Comparison of ENCODE assay signal across 9 cellular contexts in genomic region chr3:156642750-156643728, GRCh38. TPM values are rescaled to one million over a fixed set of nuclear protein-coding genes. Genes with fewer than 3 reads are reported as not detected.
DNase-seq lines count a peak whose midpoint lies in the region; ATAC-seq and TF ChIP-seq lines count a peak whose summit lies in the region.
"Had no signal": no experiment of that assay in that cellular context is flagged by ENCODE, and none has a peak within 500 bp of the region (broad histone marks: within the 10 kb centered on the region; RNA-seq: fewer than 3 reads in every experiment).

No MANE protein-coding gene starts in this region.

- H3K4me2 ChIP-seq in DND-41 (ENCODE audit: insufficient read depth, low read length) (no peak overlapping the region), trophoblast cell (ENCODE audit: low read length) (no peak overlapping the region)

- H2BK12ac ChIP-seq in trophoblast cell (ENCODE audit: low read length) = no peak overlapping the region

- H3K23ac ChIP-seq in trophoblast cell (ENCODE audit: low read length) = no peak overlapping the region

- no peaks in the 10 kb centered on the region for H3K36me3 Mint-ChIP-seq in T-helper 17 cell (ENCODE audit: low read depth)

- H3K14ac ChIP-seq in trophoblast cell (ENCODE audit: low read length) = no peak overlapping the region

- no peak overlapping the region for H2BK120ac ChIP-seq in trophoblast cell (ENCODE audit: insufficient read depth, low read length, poor library complexity)

- H2BK5ac ChIP-seq in trophoblast cell (ENCODE audit: low read depth, low read length, poor library complexity) = no peak overlapping the region

- no peak overlapping the region for H3K4ac ChIP-seq in trophoblast cell (ENCODE audit: low read depth, low read length)

- no peak overlapping the region for H2AK5ac ChIP-seq in trophoblast cell (ENCODE audit: low read length)

- H3K4me1 ChIP-seq in DND-41 (ENCODE audit: insufficient read depth, low read length) (peaks cover 13% of the 10 kb centered on the region; the same call in 1 of the 2 replicates), trophoblast cell (ENCODE audit: control insufficient read depth in 1 of 2, insufficient read depth in 2 of 2, low read length in 2 of 2) (no peaks in the 10 kb centered on the region)

- peaks cover 24% of the 10 kb centered on the region for H3K27me3 ChIP-seq in DND-41 (ENCODE audit: insufficient read depth, low read length, poor library complexity)
- H3K27me3 ChIP-seq in trophoblast cell (ENCODE audit: insufficient read depth, low read length) = no peaks in the 10 kb centered on the region

- no peak overlapping the region for H3K27ac ChIP-seq in DND-41 (ENCODE audit: low read length)
- H3K27ac ChIP-seq in trophoblast cell (ENCODE audit: low read depth, low read length) = no peak overlapping the region

- no peaks in the 10 kb centered on the region for H3K79me1 ChIP-seq in trophoblast cell (ENCODE audit: low read length)

- peak overlapping the region; percentile 88 for H3K27ac Mint-ChIP-seq in T-helper 17 cell

- ATAC-seq in DND-41 (ENCODE audit: insufficient read depth, low read depth) (0 out of 3 replicates have a peak, but pooled peaks have one; percentile 12), GM21723 (IDR thresholded peaks at IDR 0.05; ENCODE audit: unreplicated experiment) (peak; percentile 17), T-helper 17 cell (peak; percentile 41), HG02852 (IDR thresholded peaks at IDR 0.05; ENCODE audit: unreplicated experiment) (no peak)

- H3K4me3 ChIP-seq in DND-41 (ENCODE audit: low read depth in 1 of 2, low read length in 2 of 2) (no peak overlapping the region), trophoblast cell (ENCODE audit: low read depth, low read length) (no peak overlapping the region)

- no CpG with 5 or more reads among the region's 8 CpGs for WGBS in trophoblast cell (ENCODE audit: extremely low coverage, insufficient coverage, insufficient read length)

- no peaks in the 10 kb centered on the region for H3K27me3 Mint-ChIP-seq in T-helper 17 cell

- no peak for TF ChIP-seq CTCF in DND-41 (IDR thresholded peaks at IDR 0.05; ENCODE audit: borderline replicate concordance, extremely low read depth, low read length, poor library complexity, severe bottlenecking)

- DNase-seq in DND-41 (no peak), T-helper 17 cell (no peak), midbrain (lab: John Stamatoyannopoulos, UW) (peak; percentile 45), NCI-H345 treated with DMSO at 0.1 percent for 48 hours (lab: John Stamatoyannopoulos, UW; ENCODE audit: unreplicated experiment) (no peak), NCI-H1105 treated with DMSO at 0.1 percent for 48 hours (lab: John Stamatoyannopoulos, UW) (no peak), trophoblast cell (no peak)
- DNase-seq: left cardiac atrium had no signal

- H3K36me3 ChIP-seq in DND-41 (ENCODE audit: insufficient read depth, low read length) (no peaks in the 10 kb centered on the region), trophoblast cell (ENCODE audit: control insufficient read depth in 1 of 2, insufficient read depth in 2 of 2, low read length in 2 of 2) (no peaks in the 10 kb centered on the region)

- H2AFZ ChIP-seq in DND-41 (ENCODE audit: low read depth, low read length) (no peak overlapping the region), trophoblast cell (ENCODE audit: insufficient read depth, low read length, poor library complexity) (no peak overlapping the region)

- H4K8ac ChIP-seq in trophoblast cell (ENCODE audit: low read depth, low read length) = no peak overlapping the region

- peak overlapping the region; percentile 79 for H3K4me3 Mint-ChIP-seq in T-helper 17 cell

- H4K20me1 ChIP-seq in DND-41 (ENCODE audit: insufficient read depth, low read length) = no peaks in the 10 kb centered on the region

- H4K91ac ChIP-seq in trophoblast cell (ENCODE audit: low read depth, low read length) = no peak overlapping the region

- H3K9ac ChIP-seq in DND-41 (ENCODE audit: low read depth, low read length) = no peak overlapping the region
- H3K9ac ChIP-seq in trophoblast cell (ENCODE audit: low read length) = no peak overlapping the region

- H3K9me3 ChIP-seq in DND-41 (ENCODE audit: insufficient read depth, low read length, severe bottlenecking) = no peaks in the 10 kb centered on the region
- H3K9me3 ChIP-seq in T-helper 17 cell (ENCODE audit: control insufficient read depth, low read length, poor library complexity, severe bottlenecking) = no peaks in the 10 kb centered on the region
- no peaks in the 10 kb centered on the region for H3K9me3 ChIP-seq in trophoblast cell (ENCODE audit: insufficient read depth, low read depth, low read length)

- peaks cover 14% of the 10 kb centered on the region for H3K4me1 Mint-ChIP-seq in T-helper 17 cell

- no peak overlapping the region for H3K18ac ChIP-seq in trophoblast cell (ENCODE audit: low read length)

- no peak overlapping the region for H4K12ac ChIP-seq in trophoblast cell (ENCODE audit: low read depth, low read length)

- no peaks in the 10 kb centered on the region for H3K79me2 ChIP-seq in DND-41 (ENCODE audit: insufficient read depth, low read length)
- no peaks in the 10 kb centered on the region for H3K79me2 ChIP-seq in trophoblast cell (ENCODE audit: control insufficient read depth, insufficient read depth, low read length, poor library complexity)

RNA-seq across cellular contexts. Expression of gene TIPARP, which starts 31.4 kb away (rescaled TPM):
- 100 to 1,000 TPM; 126 to 180 TPM for total RNA-seq in T-helper 17 cell
- polyA plus RNA-seq in trophoblast cell (2013) = 31.9 and 33.4 TPM in 2 replicates
